ENCODE assay signal across 8 cellular contexts in the genomic region with DNA sequence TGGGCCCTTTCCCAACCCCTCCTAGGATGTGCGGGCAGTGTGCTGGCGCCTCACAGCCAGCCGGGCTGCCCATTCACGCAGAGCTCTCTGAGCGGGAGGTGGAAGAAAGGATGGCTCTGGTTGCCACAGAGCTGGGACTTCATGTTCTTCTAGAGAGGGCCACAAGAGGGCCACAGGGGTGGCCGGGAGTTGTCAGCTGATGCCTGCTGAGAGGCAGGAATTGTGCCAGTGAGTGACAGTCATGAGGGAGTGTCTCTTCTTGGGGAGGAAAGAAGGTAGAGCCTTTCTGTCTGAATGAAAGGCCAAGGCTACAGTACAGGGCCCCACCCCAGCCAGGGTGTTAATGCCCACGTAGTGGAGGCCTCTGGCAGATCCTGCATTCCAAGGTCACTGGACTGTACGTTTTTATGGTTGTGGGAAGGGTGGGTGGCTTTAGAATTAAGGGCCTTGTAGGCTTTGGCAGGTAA. TPM values are rescaled to one million over a fixed set of nuclear protein-coding genes. Genes with fewer than 3 reads are reported as not detected.
A peak's percentile ranks its signal among the peaks of the same experiment; 100 is the strongest.
DNase-seq lines count a peak whose midpoint lies in the region; ATAC-seq and TF ChIP-seq lines count a peak whose summit lies in the region.

No MANE protein-coding gene starts in this region.

- 52% methylated on average over 8 of the region's 8 CpGs for WGBS in esophagus muscularis mucosa

- peak; percentile 58 to 64 for ATAC-seq in activated T-cell treated with anti-CD3 and anti-CD28 coated beads, Interleukin-2, amount 50 U/mL, for 4 hours
- ATAC-seq in naive thymus-derived CD4-positive, alpha-beta T cell = peak; percentile 71
- ATAC-seq in GM19467 (IDR thresholded peaks at IDR 0.05; ENCODE audit: unreplicated experiment) (no peak), HG02610 (IDR thresholded peaks at IDR 0.05; ENCODE audit: unreplicated experiment) (no peak)

- H3K27me3 Mint-ChIP-seq in activated T-cell treated with anti-CD3 and anti-CD28 coated beads, Interleukin-2, amount 50 U/mL, for 4 hours (ENCODE audit: low read depth) = no peaks in the 10 kb centered on the region
- H3K27me3 Mint-ChIP-seq in naive thymus-derived CD4-positive, alpha-beta T cell = no peaks in the 10 kb centered on the region

- peak; percentile 24 for TF ChIP-seq CTCF in SU-DHL-6 (IDR thresholded peaks at IDR 0.05; ENCODE audit: insufficient read depth, low read length, poor library complexity, severe bottlenecking)
- TF ChIP-seq CTCF in esophagus muscularis mucosa (IDR thresholded peaks at IDR 0.05) = peak in 2 of 3 experiments; percentile 22 to 39

- no peaks in the 10 kb centered on the region for H3K79me2 ChIP-seq in SU-DHL-6 (ENCODE audit: insufficient read depth, low read length)

- H3K9me2 ChIP-seq in SU-DHL-6 (replicated peaks; ENCODE audit: insufficient read depth, low read length) = no peaks in the 10 kb centered on the region

- H3K4me3 Mint-ChIP-seq in activated T-cell treated with anti-CD3 and anti-CD28 coated beads, Interleukin-2, amount 50 U/mL, for 4 hours = no peak overlapping the region
- no peak overlapping the region for H3K4me3 Mint-ChIP-seq in naive thymus-derived CD4-positive, alpha-beta T cell

- no peak overlapping the region for H3K9ac ChIP-seq in SU-DHL-6 (ENCODE audit: low read length)

- peaks cover 4 to 27% (median 12%) of the 10 kb centered on the region in 4 donors for H3K4me1 ChIP-seq in esophagus muscularis mucosa
- H3K4me1 ChIP-seq in naive thymus-derived CD4-positive, alpha-beta T cell (ENCODE audit: control insufficient read depth in 2 of 2, insufficient read depth in 2 of 2, low read length in 2 of 2) = no peaks in the 10 kb centered on the region

- H2AFZ ChIP-seq in SU-DHL-6 (ENCODE audit: low read depth, low read length, severe bottlenecking) = no peak overlapping the region

- no peak overlapping the region for H3K27ac ChIP-seq in SU-DHL-6 (ENCODE audit: low read depth, low read length)
- H3K27ac ChIP-seq in esophagus muscularis mucosa (replicated peaks in 1 of 4) = peak overlapping the region; percentile 25 to 51 (median 43)
- H3K27ac ChIP-seq in naive thymus-derived CD4-positive, alpha-beta T cell (ENCODE audit: low read depth, low read length) = no peak overlapping the region

- peaks cover 2% of the 10 kb centered on the region for H3K4me1 Mint-ChIP-seq in activated T-cell treated with anti-CD3 and anti-CD28 coated beads, Interleukin-2, amount 50 U/mL, for 4 hours (ENCODE audit: low read depth)
- H3K4me1 Mint-ChIP-seq in naive thymus-derived CD4-positive, alpha-beta T cell = peaks cover 0 to 14% (median 3%) of the 10 kb centered on the region in 7 donors

- TF ChIP-seq POLR2A in esophagus muscularis mucosa (IDR thresholded peaks at IDR 0.05; ENCODE audit: low read depth) = no peak

- no peak overlapping the region for H3K4me2 ChIP-seq in SU-DHL-6 (ENCODE audit: low read depth, low read length, poor library complexity, severe bottlenecking)

- H3K36me3 ChIP-seq in SU-DHL-6 (ENCODE audit: low read length) = no peaks in the 10 kb centered on the region
- H3K36me3 ChIP-seq in esophagus muscularis mucosa = peaks cover 27 to 56% (median 53%) of the 10 kb centered on the region in 4 donors
- H3K36me3 ChIP-seq in naive thymus-derived CD4-positive, alpha-beta T cell (ENCODE audit: control insufficient read depth in 2 of 3, insufficient read depth in 3 of 3, low read length in 3 of 3) = peaks cover 0 to 24% (median 0%) of the 10 kb centered on the region in 3 experiments

- no peaks in the 10 kb centered on the region for H3F3A ChIP-seq in SU-DHL-6 (ENCODE audit: insufficient read depth)

- no peaks in the 10 kb centered on the region for H4K20me1 ChIP-seq in SU-DHL-6 (ENCODE audit: low read depth, low read length)

- no peak for TF ChIP-seq EP300 in esophagus muscularis mucosa (IDR thresholded peaks at IDR 0.05)

- no peaks in the 10 kb centered on the region for H3K9me3 ChIP-seq in SU-DHL-6 (ENCODE audit: insufficient read depth, low read length)
- H3K9me3 ChIP-seq in esophagus muscularis mucosa = no peaks in the 10 kb centered on the region
- H3K9me3 ChIP-seq in naive thymus-derived CD4-positive, alpha-beta T cell (ENCODE audit: control insufficient read depth in 2 of 3, low read length in 3 of 3) = no peaks in the 10 kb centered on the region

- no peaks in the 10 kb centered on the region for H3K9me3 Mint-ChIP-seq in activated T-cell treated with anti-CD3 and anti-CD28 coated beads, Interleukin-2, amount 50 U/mL, for 4 hours
- H3K9me3 Mint-ChIP-seq in naive thymus-derived CD4-positive, alpha-beta T cell = no peaks in the 10 kb centered on the region

- no peak overlapping the region for H3K27ac Mint-ChIP-seq in naive thymus-derived CD4-positive, alpha-beta T cell

- intact Hi-C loops in esophagus muscularis mucosa (cut with DNase I) = no loop called here
- intact Hi-C loops in naive thymus-derived CD4-positive, alpha-beta T cell (cut with micrococcal nuclease) = no loop called here

- H3K4me3 ChIP-seq in SU-DHL-6 (ENCODE audit: insufficient read depth, low read length, poor library complexity, severe bottlenecking) (no peak overlapping the region), esophagus muscularis mucosa (no peak overlapping the region)
- no peak overlapping the region for H3K4me3 ChIP-seq in naive thymus-derived CD4-positive, alpha-beta T cell (ENCODE audit: low read length)

- POLR2A ChIA-PET in naive thymus-derived CD4-positive, alpha-beta T cell (lab: Charles Lee) = interaction anchor here (0.5 kb wide), 1 partner anchor 200 kb away, joined by 3 read pairs; no protein-coding TSS in a partner anchor

- H3K27me3 ChIP-seq in SU-DHL-6 (ENCODE audit: low read length) (no peaks in the 10 kb centered on the region), esophagus muscularis mucosa (no peaks in the 10 kb centered on the region)
- H3K27me3 ChIP-seq in naive thymus-derived CD4-positive, alpha-beta T cell (ENCODE audit: control insufficient read depth in 2 of 2, insufficient read depth in 2 of 2, low read length in 2 of 2) = no peaks in the 10 kb centered on the region

- peaks cover 8% of the 10 kb centered on the region for H3K36me3 Mint-ChIP-seq in activated T-cell treated with anti-CD3 and anti-CD28 coated beads, Interleukin-2, amount 50 U/mL, for 4 hours (ENCODE audit: insufficient read depth)
- peaks cover 0 to 8% (median 0%) of the 10 kb centered on the region in 5 donors for H3K36me3 Mint-ChIP-seq in naive thymus-derived CD4-positive, alpha-beta T cell

- no peak for DNase-seq in activated T-cell treated with anti-CD3 and anti-CD28 coated beads, Interleukin-2, amount 50 U/mL, for 4 hours
- DNase-seq in activated T-cell treated with anti-CD3 and anti-CD28 coated beads, Interleukin-2, amount 50 U/mL, for 48 hours = no peak
- DNase-seq in NCI-H1105 (lab: John Stamatoyannopoulos, UW) (peak; percentile 12), esophagus muscularis mucosa (ENCODE audit: extremely low spot score) (no peak)
- DNase-seq in naive thymus-derived CD4-positive, alpha-beta T cell = no peak

- CTCF ChIA-PET in naive thymus-derived CD4-positive, alpha-beta T cell (lab: Charles Lee) = no interaction called here

RNA-seq across cellular contexts. Expression of a gene that starts 8.3 kb away (rescaled TPM):
- total RNA-seq in activated T-cell treated with anti-CD3 and anti-CD28 coated beads, Interleukin-2, amount 50 U/mL, for 4 hours = 1 to 10 TPM; 3.5 to 4.4 (median 3.7) TPM
- 10 to 100 TPM; 40.3 to 71.0 (median 59.9) TPM for total RNA-seq in esophagus muscularis mucosa
- 10 to 100 TPM in 3 of 5 experiments, 1 to 10 TPM in 2; 5.7 to 13.4 (median 10.3) TPM for total RNA-seq in naive thymus-derived CD4-positive, alpha-beta T cell
- polyA plus RNA-seq in naive thymus-derived CD4-positive, alpha-beta T cell = 1 to 10 TPM; 2.2 to 2.5 TPM

RNA-seq across cellular contexts. Expression of a gene that starts 15.7 kb away (rescaled TPM):
- 1 to 10 TPM; 4.5 to 5.2 (median 5.0) TPM for total RNA-seq in activated T-cell treated with anti-CD3 and anti-CD28 coated beads, Interleukin-2, amount 50 U/mL, for 4 hours
- 1 to 10 TPM; 1.8 to 3.4 (median 2.7) TPM for total RNA-seq in esophagus muscularis mucosa
- 1 to 10 TPM; 3.5 to 6.0 (median 5.0) TPM for total RNA-seq in naive thymus-derived CD4-positive, alpha-beta T cell
- polyA plus RNA-seq in naive thymus-derived CD4-positive, alpha-beta T cell = 1 to 10 TPM in 1 of 2 donors, under 1 TPM in 1; 0.91 to 1.1 TPM

RNA-seq across cellular contexts. Expression of a gene that starts 15.8 kb away (rescaled TPM):
- total RNA-seq in activated T-cell treated with anti-CD3 and anti-CD28 coated beads, Interleukin-2, amount 50 U/mL, for 4 hours = 100 to 1,000 TPM; 146 to 170 (median 165) TPM
- total RNA-seq in esophagus muscularis mucosa = 10 to 100 TPM; 36.0 to 52.1 (median 40.4) TPM
- 100 to 1,000 TPM in 1 of 5 experiments, 10 to 100 TPM in 4; 34.9 to 112 (median 56.6) TPM for total RNA-seq in naive thymus-derived CD4-positive, alpha-beta T cell
- 10 to 100 TPM; 69.2 to 74.9 TPM for polyA plus RNA-seq in naive thymus-derived CD4-positive, alpha-beta T cell

RNA-seq across cellular contexts. Expression of a gene that starts 31.3 kb away (rescaled TPM):
- 1,000 to 10,000 TPM in 2 of 3 donors, 100 to 1,000 TPM in 1; 990 to 1,057 (median 1,007) TPM for total RNA-seq in activated T-cell treated with anti-CD3 and anti-CD28 coated beads, Interleukin-2, amount 50 U/mL, for 4 hours
- total RNA-seq in esophagus muscularis mucosa = 100 to 1,000 TPM; 291 to 418 (median 360) TPM
- 100 to 1,000 TPM; 200 to 341 (median 256) TPM for total RNA-seq in naive thymus-derived CD4-positive, alpha-beta T cell
- polyA plus RNA-seq in naive thymus-derived CD4-positive, alpha-beta T cell = 10 to 100 TPM; 19.1 to 59.1 TPM

RNA-seq across cellular contexts. Expression of a gene that starts 32.3 kb away (rescaled TPM):
- not detected for total RNA-seq in activated T-cell treated with anti-CD3 and anti-CD28 coated beads, Interleukin-2, amount 50 U/mL, for 4 hours
- 1 to 10 TPM in 1 of 4 donors, under 1 TPM in 3; 0.40 to 1.3 (median 0.64) TPM for total RNA-seq in esophagus muscularis mucosa
- not detected for total RNA-seq in naive thymus-derived CD4-positive, alpha-beta T cell
- polyA plus RNA-seq in naive thymus-derived CD4-positive, alpha-beta T cell = not detected

Comparison
In these comparisons a context has a peak if more than half of its experiments do, and no peak if none do; other contexts are left out.
1. ATAC-seq: peak in activated T-cell treated with anti-CD3 and anti-CD28 coated beads, Interleukin-2, amount 50 U/mL, for 4 hours (2 of 2) and naive thymus-derived CD4-positive, alpha-beta T cell (single experiment); none in GM19467 (single experiment) and HG02610 (single experiment).
2. H3K27ac ChIP-seq: peak in esophagus muscularis mucosa (4 of 4); none in SU-DHL-6 (single experiment) and naive thymus-derived CD4-positive, alpha-beta T cell (single experiment).